Comparison of ENCODE assay signal across 1 cellular context in the genomic region with DNA sequence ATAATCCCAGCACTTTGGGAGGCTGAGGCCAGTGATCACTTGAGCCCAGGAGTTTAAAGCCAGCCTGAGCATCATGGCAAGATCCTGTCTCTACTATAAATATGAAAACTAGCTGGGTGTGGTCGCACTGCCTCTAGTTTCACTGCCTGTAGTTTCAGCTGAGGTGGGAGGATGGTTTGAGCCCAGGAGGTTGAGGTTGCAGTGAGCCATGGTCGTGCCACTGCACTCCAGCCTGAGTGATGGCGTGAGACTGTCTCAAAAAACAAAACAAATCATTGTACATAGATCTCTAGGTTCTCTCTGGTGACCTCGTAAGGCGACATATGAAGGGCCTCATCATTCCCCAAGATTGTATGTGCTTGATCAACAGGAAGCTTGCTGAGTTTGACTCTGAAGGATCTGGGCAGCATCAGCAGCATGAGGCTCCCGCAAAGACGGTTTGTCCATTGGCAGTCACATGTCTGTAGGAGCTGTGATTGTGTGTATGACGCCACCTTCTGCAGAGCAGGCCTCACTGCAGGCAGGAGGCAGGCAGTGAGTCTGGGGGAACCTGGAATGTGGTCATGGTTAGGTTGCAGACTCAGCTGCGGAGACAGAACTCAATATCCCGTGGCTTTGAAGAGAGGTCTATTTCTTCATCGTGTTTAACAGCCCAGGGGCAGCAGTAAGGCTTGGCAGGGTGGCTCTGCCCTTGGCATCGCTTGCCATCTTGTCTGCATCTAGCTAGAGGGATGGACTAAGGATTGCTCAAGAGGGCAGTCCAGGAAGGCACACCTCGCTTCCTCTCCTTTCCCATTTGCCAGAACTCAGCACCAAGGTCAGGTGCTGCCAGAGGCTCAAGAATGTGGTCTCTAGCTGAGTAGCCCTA.
A peak's percentile ranks its signal among the peaks of the same experiment; 100 is the strongest.
TF ChIP-seq lines count a peak whose summit lies in the region.

No MANE protein-coding gene starts in this region.

TF ChIP-seq in K562, 482 proteins besides CTCF, POLR2A, EP300 and RAD21 (continued from another document and continues in another):
- TF ChIP-seq, protein P1, sequence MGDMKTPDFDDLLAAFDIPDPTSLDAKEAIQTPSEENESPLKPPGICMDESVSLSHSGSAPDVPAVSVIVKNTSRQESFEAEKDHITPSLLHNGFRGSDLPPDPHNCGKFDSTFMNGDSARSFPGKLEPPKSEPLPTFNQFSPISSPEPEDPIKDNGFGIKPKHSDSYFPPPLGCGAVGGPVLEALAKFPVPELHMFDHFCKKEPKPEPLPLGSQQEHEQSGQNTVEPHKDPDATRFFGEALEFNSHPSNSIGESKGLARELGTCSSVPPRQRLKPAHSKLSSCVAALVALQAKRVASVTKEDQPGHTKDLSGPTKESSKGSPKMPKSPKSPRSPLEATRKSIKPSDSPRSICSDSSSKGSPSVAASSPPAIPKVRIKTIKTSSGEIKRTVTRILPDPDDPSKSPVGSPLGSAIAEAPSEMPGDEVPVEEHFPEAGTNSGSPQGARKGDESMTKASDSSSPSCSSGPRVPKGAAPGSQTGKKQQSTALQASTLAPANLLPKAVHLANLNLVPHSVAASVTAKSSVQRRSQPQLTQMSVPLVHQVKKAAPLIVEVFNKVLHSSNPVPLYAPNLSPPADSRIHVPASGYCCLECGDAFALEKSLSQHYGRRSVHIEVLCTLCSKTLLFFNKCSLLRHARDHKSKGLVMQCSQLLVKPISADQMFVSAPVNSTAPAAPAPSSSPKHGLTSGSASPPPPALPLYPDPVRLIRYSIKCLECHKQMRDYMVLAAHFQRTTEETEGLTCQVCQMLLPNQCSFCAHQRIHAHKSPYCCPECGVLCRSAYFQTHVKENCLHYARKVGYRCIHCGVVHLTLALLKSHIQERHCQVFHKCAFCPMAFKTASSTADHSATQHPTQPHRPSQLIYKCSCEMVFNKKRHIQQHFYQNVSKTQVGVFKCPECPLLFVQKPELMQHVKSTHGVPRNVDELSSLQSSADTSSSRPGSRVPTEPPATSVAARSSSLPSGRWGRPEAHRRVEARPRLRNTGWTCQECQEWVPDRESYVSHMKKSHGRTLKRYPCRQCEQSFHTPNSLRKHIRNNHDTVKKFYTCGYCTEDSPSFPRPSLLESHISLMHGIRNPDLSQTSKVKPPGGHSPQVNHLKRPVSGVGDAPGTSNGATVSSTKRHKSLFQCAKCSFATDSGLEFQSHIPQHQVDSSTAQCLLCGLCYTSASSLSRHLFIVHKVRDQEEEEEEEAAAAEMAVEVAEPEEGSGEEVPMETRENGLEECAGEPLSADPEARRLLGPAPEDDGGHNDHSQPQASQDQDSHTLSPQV (IDR thresholded peaks at IDR 0.05) = 0 out of 2 replicates have a peak, but pooled peaks have one; percentile 5
- TF ChIP-seq STAG1 (CRISPR knock-in tag; IDR thresholded peaks at IDR 0.05; ENCODE audit: borderline replicate concordance) (peak; percentile 74; the same call in 1 of the 2 replicates), BCOR (IDR thresholded peaks at IDR 0.05) (no peak), PTRF (tag; IDR thresholded peaks at IDR 0.05) (no peak), RFX5 (IDR thresholded peaks at IDR 0.05; ENCODE audit: low read depth, low read length) (no peak), ZBTB8A (IDR thresholded peaks at IDR 0.05; ENCODE audit: partially characterized antibody) (no peak), EGR1 (conservative IDR thresholded peaks at IDR 0.05) (no peak), STAT5A (IDR thresholded peaks at IDR 0.05; ENCODE audit: borderline replicate concordance, low read length) (no peak), MYC (IDR thresholded peaks at IDR 0.05; ENCODE audit: low read depth, low read length) (peak; percentile 81), MYC (CRISPR knock-in tag; IDR thresholded peaks at IDR 0.05; ENCODE audit: borderline replicate concordance, low read depth) (no peak), MAZ (CRISPR knock-in tag; conservative IDR thresholded peaks at IDR 0.05 in 1 of 2, IDR thresholded peaks at IDR 0.05 in 1 of 2) (peak in 1 of 2 experiments; percentile 28; a peak in 1 of 4 replicates), CEBPG (CRISPR knock-in tag; IDR thresholded peaks at IDR 0.05) (0 out of 2 replicates have a peak, but pooled peaks have one; percentile 46), CEBPG (tag; conservative IDR thresholded peaks at IDR 0.05 in 1 of 2, IDR thresholded peaks at IDR 0.05 in 1 of 2) (no peak; a peak in 1 of 4 replicates), RBM34 (IDR thresholded peaks at IDR 0.05; ENCODE audit: borderline replicate concordance, insufficient read depth, low read length) (no peak), MTA1 (IDR thresholded peaks at IDR 0.05; ENCODE audit: borderline replicate concordance) (no peak), HMGN3 (IDR thresholded peaks at IDR 0.05; ENCODE audit: borderline replicate concordance, extremely low read depth, insufficient read length, low read depth, low read length) (no peak), COPS2 (conservative IDR thresholded peaks at IDR 0.05) (no peak)
- TF ChIP-seq, protein P2, sequence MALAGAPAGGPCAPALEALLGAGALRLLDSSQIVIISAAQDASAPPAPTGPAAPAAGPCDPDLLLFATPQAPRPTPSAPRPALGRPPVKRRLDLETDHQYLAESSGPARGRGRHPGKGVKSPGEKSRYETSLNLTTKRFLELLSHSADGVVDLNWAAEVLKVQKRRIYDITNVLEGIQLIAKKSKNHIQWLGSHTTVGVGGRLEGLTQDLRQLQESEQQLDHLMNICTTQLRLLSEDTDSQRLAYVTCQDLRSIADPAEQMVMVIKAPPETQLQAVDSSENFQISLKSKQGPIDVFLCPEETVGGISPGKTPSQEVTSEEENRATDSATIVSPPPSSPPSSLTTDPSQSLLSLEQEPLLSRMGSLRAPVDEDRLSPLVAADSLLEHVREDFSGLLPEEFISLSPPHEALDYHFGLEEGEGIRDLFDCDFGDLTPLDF (CRISPR knock-in tag; IDR thresholded peaks at IDR 0.05) = no peak
- TF ChIP-seq, protein P3, sequence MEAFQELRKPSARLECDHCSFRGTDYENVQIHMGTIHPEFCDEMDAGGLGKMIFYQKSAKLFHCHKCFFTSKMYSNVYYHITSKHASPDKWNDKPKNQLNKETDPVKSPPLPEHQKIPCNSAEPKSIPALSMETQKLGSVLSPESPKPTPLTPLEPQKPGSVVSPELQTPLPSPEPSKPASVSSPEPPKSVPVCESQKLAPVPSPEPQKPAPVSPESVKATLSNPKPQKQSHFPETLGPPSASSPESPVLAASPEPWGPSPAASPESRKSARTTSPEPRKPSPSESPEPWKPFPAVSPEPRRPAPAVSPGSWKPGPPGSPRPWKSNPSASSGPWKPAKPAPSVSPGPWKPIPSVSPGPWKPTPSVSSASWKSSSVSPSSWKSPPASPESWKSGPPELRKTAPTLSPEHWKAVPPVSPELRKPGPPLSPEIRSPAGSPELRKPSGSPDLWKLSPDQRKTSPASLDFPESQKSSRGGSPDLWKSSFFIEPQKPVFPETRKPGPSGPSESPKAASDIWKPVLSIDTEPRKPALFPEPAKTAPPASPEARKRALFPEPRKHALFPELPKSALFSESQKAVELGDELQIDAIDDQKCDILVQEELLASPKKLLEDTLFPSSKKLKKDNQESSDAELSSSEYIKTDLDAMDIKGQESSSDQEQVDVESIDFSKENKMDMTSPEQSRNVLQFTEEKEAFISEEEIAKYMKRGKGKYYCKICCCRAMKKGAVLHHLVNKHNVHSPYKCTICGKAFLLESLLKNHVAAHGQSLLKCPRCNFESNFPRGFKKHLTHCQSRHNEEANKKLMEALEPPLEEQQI (IDR thresholded peaks at IDR 0.05) = peak; percentile 61; the same call in 1 of the 2 replicates
- TF ChIP-seq, protein P4, sequence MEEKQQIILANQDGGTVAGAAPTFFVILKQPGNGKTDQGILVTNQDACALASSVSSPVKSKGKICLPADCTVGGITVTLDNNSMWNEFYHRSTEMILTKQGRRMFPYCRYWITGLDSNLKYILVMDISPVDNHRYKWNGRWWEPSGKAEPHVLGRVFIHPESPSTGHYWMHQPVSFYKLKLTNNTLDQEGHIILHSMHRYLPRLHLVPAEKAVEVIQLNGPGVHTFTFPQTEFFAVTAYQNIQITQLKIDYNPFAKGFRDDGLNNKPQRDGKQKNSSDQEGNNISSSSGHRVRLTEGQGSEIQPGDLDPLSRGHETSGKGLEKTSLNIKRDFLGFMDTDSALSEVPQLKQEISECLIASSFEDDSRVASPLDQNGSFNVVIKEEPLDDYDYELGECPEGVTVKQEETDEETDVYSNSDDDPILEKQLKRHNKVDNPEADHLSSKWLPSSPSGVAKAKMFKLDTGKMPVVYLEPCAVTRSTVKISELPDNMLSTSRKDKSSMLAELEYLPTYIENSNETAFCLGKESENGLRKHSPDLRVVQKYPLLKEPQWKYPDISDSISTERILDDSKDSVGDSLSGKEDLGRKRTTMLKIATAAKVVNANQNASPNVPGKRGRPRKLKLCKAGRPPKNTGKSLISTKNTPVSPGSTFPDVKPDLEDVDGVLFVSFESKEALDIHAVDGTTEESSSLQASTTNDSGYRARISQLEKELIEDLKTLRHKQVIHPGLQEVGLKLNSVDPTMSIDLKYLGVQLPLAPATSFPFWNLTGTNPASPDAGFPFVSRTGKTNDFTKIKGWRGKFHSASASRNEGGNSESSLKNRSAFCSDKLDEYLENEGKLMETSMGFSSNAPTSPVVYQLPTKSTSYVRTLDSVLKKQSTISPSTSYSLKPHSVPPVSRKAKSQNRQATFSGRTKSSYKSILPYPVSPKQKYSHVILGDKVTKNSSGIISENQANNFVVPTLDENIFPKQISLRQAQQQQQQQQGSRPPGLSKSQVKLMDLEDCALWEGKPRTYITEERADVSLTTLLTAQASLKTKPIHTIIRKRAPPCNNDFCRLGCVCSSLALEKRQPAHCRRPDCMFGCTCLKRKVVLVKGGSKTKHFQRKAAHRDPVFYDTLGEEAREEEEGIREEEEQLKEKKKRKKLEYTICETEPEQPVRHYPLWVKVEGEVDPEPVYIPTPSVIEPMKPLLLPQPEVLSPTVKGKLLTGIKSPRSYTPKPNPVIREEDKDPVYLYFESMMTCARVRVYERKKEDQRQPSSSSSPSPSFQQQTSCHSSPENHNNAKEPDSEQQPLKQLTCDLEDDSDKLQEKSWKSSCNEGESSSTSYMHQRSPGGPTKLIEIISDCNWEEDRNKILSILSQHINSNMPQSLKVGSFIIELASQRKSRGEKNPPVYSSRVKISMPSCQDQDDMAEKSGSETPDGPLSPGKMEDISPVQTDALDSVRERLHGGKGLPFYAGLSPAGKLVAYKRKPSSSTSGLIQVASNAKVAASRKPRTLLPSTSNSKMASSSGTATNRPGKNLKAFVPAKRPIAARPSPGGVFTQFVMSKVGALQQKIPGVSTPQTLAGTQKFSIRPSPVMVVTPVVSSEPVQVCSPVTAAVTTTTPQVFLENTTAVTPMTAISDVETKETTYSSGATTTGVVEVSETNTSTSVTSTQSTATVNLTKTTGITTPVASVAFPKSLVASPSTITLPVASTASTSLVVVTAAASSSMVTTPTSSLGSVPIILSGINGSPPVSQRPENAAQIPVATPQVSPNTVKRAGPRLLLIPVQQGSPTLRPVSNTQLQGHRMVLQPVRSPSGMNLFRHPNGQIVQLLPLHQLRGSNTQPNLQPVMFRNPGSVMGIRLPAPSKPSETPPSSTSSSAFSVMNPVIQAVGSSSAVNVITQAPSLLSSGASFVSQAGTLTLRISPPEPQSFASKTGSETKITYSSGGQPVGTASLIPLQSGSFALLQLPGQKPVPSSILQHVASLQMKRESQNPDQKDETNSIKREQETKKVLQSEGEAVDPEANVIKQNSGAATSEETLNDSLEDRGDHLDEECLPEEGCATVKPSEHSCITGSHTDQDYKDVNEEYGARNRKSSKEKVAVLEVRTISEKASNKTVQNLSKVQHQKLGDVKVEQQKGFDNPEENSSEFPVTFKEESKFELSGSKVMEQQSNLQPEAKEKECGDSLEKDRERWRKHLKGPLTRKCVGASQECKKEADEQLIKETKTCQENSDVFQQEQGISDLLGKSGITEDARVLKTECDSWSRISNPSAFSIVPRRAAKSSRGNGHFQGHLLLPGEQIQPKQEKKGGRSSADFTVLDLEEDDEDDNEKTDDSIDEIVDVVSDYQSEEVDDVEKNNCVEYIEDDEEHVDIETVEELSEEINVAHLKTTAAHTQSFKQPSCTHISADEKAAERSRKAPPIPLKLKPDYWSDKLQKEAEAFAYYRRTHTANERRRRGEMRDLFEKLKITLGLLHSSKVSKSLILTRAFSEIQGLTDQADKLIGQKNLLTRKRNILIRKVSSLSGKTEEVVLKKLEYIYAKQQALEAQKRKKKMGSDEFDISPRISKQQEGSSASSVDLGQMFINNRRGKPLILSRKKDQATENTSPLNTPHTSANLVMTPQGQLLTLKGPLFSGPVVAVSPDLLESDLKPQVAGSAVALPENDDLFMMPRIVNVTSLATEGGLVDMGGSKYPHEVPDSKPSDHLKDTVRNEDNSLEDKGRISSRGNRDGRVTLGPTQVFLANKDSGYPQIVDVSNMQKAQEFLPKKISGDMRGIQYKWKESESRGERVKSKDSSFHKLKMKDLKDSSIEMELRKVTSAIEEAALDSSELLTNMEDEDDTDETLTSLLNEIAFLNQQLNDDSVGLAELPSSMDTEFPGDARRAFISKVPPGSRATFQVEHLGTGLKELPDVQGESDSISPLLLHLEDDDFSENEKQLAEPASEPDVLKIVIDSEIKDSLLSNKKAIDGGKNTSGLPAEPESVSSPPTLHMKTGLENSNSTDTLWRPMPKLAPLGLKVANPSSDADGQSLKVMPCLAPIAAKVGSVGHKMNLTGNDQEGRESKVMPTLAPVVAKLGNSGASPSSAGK (IDR thresholded peaks at IDR 0.05) = peak; percentile 41; the same call in 1 of the 2 replicates
- TF ChIP-seq, protein P5, sequence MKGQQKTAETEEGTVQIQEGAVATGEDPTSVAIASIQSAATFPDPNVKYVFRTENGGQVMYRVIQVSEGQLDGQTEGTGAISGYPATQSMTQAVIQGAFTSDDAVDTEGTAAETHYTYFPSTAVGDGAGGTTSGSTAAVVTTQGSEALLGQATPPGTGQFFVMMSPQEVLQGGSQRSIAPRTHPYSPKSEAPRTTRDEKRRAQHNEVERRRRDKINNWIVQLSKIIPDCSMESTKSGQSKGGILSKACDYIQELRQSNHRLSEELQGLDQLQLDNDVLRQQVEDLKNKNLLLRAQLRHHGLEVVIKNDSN (CRISPR knock-in tag; IDR thresholded peaks at IDR 0.05) = peak; percentile 87
- TF ChIP-seq, protein P6, sequence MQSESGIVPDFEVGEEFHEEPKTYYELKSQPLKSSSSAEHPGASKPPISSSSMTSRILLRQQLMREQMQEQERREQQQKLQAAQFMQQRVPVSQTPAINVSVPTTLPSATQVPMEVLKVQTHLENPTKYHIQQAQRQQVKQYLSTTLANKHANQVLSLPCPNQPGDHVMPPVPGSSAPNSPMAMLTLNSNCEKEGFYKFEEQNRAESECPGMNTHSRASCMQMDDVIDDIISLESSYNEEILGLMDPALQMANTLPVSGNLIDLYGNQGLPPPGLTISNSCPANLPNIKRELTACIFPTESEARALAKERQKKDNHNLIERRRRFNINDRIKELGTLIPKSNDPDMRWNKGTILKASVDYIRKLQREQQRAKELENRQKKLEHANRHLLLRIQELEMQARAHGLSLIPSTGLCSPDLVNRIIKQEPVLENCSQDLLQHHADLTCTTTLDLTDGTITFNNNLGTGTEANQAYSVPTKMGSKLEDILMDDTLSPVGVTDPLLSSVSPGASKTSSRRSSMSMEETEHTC (IDR thresholded peaks at IDR 0.05) = peak; percentile 90
- TF ChIP-seq, protein P7, sequence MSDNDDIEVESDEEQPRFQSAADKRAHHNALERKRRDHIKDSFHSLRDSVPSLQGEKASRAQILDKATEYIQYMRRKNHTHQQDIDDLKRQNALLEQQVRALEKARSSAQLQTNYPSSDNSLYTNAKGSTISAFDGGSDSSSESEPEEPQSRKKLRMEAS (CRISPR knock-in tag; IDR thresholded peaks at IDR 0.05) = peak; percentile 70
